10 cellular contexts compared by ENCODE assay signal in the genomic region with DNA sequence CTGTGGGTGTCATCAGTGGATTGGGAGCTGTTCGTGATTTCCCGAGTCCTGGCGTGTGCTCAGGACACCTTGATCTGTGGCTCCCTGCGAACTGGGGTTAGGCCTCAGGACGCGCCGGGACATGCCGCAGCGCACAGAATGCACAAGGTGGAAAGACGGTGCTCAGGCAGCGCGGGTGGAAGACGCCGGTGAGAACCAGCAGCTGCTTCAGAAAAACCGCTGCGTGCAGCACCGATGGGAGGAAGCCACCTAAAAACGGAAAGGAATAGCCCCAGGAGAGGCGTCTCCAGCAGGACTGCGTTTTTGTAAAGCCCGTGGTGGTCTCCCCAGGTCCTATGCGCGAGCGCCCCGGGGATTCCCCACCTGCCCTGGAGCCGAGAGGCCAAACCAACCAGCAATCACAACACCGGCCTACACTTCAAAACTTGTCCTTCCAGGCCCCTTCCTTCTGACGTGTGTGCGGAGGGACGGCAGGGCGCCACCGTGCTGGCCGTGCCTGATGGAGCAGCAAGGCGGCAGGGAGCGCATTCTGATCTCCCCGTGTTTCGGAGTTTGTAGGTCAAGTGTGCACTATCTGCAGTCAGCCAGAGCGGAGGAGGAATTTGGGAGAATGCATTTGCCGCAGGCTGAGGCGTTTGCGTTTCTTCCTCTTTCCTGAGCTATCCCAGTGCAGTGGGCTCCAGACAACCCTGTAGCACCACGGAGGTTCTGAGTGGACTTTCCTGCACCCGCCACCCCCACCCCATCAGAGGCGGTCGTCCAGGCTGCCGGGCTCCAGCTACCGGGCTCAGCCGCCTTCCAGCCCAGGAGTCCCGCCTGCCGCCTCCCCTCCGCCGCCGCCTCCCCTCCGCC. TPM values are rescaled to one million over a fixed set of nuclear protein-coding genes. Genes with fewer than 3 reads are reported as not detected.
A peak's percentile ranks its signal among the peaks of the same experiment; 100 is the strongest.
DNase-seq lines count a peak whose midpoint lies in the region; ATAC-seq, FAIRE-seq and TF ChIP-seq lines count a peak whose summit lies in the region.
"Had no signal": no experiment of that assay in that cellular context is flagged by ENCODE, and none has a peak within 500 bp of the region (broad histone marks: within the 10 kb centered on the region; RNA-seq: fewer than 3 reads in every experiment).

No MANE protein-coding gene starts in this region.

- H3K27ac ChIP-seq in HUES64 (ENCODE audit: low read depth, low read length): no peak overlapping the region; the same call in 1 of the 2 replicates
- H3K27ac ChIP-seq: adrenal gland had no signal

- POLR2A ChIA-PET in naive thymus-derived CD8-positive, alpha-beta T cell (lab: Charles Lee): no interaction called here

- no peak for TF ChIP-seq CTCF in bronchial epithelial cell (IDR thresholded peaks at IDR 0.05; ENCODE audit: insufficient read depth, low read length, severe bottlenecking)

- ATAC-seq in naive thymus-derived CD8-positive, alpha-beta T cell: no peak
- no peak for ATAC-seq in HG02973 (IDR thresholded peaks at IDR 0.05; ENCODE audit: unreplicated experiment)

- H3K9ac ChIP-seq in HUES64 (ENCODE audit: low read depth, low read length): no peak overlapping the region; the same call in 1 of the 2 replicates

- no peaks in the 10 kb centered on the region for H3K27me3 Mint-ChIP-seq in naive thymus-derived CD8-positive, alpha-beta T cell

- H3K4me1 Mint-ChIP-seq in naive thymus-derived CD8-positive, alpha-beta T cell: peaks cover 0 to 7% (median 2%) of the 10 kb centered on the region in 4 donors

- peaks cover 0 to 14% (median 0%) of the 10 kb centered on the region in 3 donors for H3K36me3 Mint-ChIP-seq in naive thymus-derived CD8-positive, alpha-beta T cell

- no peak for FAIRE-seq in bronchial epithelial cell (lab: Jason Lieb, UNC)

- H3K27ac Mint-ChIP-seq in naive thymus-derived CD8-positive, alpha-beta T cell: peak overlapping the region in 1 of 10 donors; percentile 30

- no peaks in the 10 kb centered on the region for H3K9me3 Mint-ChIP-seq in naive thymus-derived CD8-positive, alpha-beta T cell

- peak overlapping the region; percentile 57 for H3K4me3 ChIP-seq in HUES64 (ENCODE audit: low read length)
- H3K4me3 ChIP-seq in bronchial epithelial cell (ENCODE audit: low read depth, low read length): peak overlapping the region; percentile 18
- H3K4me3 ChIP-seq in HAP-1: no peak overlapping the region
- H3K4me3 ChIP-seq: adrenal gland had no signal

- H3K4me1 ChIP-seq in HUES64 (ENCODE audit: insufficient read depth, low read length) (peaks cover 15% of the 10 kb centered on the region; the same call in 1 of the 2 replicates), HAP-1 (no peaks in the 10 kb centered on the region)
- H3K4me1 ChIP-seq: adrenal gland had no signal

- H3K27me3 ChIP-seq in HUES64 (ENCODE audit: insufficient read depth, low read length) (peaks cover 21% of the 10 kb centered on the region), bronchial epithelial cell (ENCODE audit: control insufficient read depth, insufficient read depth, low read length) (no peaks in the 10 kb centered on the region), HAP-1 (ENCODE audit: low read depth) (no peaks in the 10 kb centered on the region)
- H3K27me3 ChIP-seq: adrenal gland had no signal

- 27% methylated on average over 46 of the region's 54 CpGs for WGBS in HUES64

- peak; percentile 42 for DNase-seq in bronchial epithelial cell (ENCODE audit: low read depth)
- peak; percentile 68 for DNase-seq in iPS-NIHi7 (ENCODE audit: extremely low spot score)
- peak; percentile 72 for DNase-seq in retina
- no peak for DNase-seq in HAP-1 (ENCODE audit: low spot score in 2 of 2)
- no peak for DNase-seq in naive thymus-derived CD8-positive, alpha-beta T cell
- DNase-seq in SW 1271 (lab: John Stamatoyannopoulos, UW): no peak

- no peaks in the 10 kb centered on the region for H3K36me3 ChIP-seq in HUES64 (ENCODE audit: insufficient read depth, low read length)
- no peaks in the 10 kb centered on the region for H3K36me3 ChIP-seq in bronchial epithelial cell (ENCODE audit: control insufficient read depth, insufficient read depth, low read length)
- no peaks in the 10 kb centered on the region for H3K36me3 ChIP-seq in HAP-1 (replicated peaks)
- H3K36me3 ChIP-seq: adrenal gland had no signal

- in situ Hi-C loops in HAP-1 (cut with MboI; ENCODE audit: low sequenced_read_pairs): no loop called here

- H3K9me3 ChIP-seq in HUES64 (ENCODE audit: insufficient read depth, low read depth, low read length) (no peaks in the 10 kb centered on the region), HAP-1 (no peaks in the 10 kb centered on the region)
- H3K9me3 ChIP-seq: adrenal gland had no signal

- H3K4me3 Mint-ChIP-seq in naive thymus-derived CD8-positive, alpha-beta T cell: peak overlapping the region in 3 of 10 donors; percentile 40 to 75 (median 49)

RNA-seq across cellular contexts. Expression of a gene that starts 32.2 kb away (rescaled TPM):
- polyA plus RNA-seq in HUES64 (2013, experiment 1 of 2): not detected
- not detected for polyA plus RNA-seq in HUES64 (2013, experiment 2 of 2)
- not detected in 2 replicates for total RNA-seq in bronchial epithelial cell
- not detected for total RNA-seq in naive thymus-derived CD8-positive, alpha-beta T cell
- not detected for polyA plus RNA-seq in naive thymus-derived CD8-positive, alpha-beta T cell
- total RNA-seq: kidney epithelial cell had no signal

RNA-seq across cellular contexts. Expression of a gene that starts 43.0 kb away (rescaled TPM):
- 0.45 TPM for polyA plus RNA-seq in HUES64 (2013, experiment 1 of 2)
- polyA plus RNA-seq in HUES64 (2013, experiment 2 of 2): 1.1 TPM
- total RNA-seq in bronchial epithelial cell: not detected in 2 replicates
- total RNA-seq in naive thymus-derived CD8-positive, alpha-beta T cell: under 1 TPM; 0.23 to 0.47 TPM
- 1 to 10 TPM in 1 of 3 donors, under 1 TPM in 2; 0.15 to 6.0 (median 0.60) TPM for polyA plus RNA-seq in naive thymus-derived CD8-positive, alpha-beta T cell

Comparison
In these comparisons a context has a peak if more than half of its experiments do, and no peak if none do; other contexts are left out.
1. DNase-seq: peak in bronchial epithelial cell (single experiment), iPS-NIHi7 (single experiment) and retina (single experiment); none in HAP-1 (0 of 2), naive thymus-derived CD8-positive, alpha-beta T cell (0 of 10) and SW 1271 (0 of 2).